8 cellular contexts compared by ENCODE assay signal in genomic region chr3:129233538-129233937, GRCh38. TPM values are rescaled to one million over a fixed set of nuclear protein-coding genes. Genes with fewer than 3 reads are reported as not detected.
A peak's percentile ranks its signal among the peaks of the same experiment; 100 is the strongest.
DNase-seq lines count a peak whose midpoint lies in the region; ATAC-seq and TF ChIP-seq lines count a peak whose summit lies in the region.

No MANE protein-coding gene starts in this region.

- H3K4me3 ChIP-seq in GM12865 (ENCODE audit: low read depth, low read length), result no peak overlapping the region

- no peak overlapping the region for H3K27ac Mint-ChIP-seq in activated naive CD4-positive, alpha-beta T cell treated with anti-CD3 and anti-CD28 coated beads, Interleukin-2, amount 50 U/mL, for 72 hours

- TF ChIP-seq CTCF in GM12865 (IDR thresholded peaks at IDR 0.05; ENCODE audit: insufficient read depth, low read depth, low read length, missing control alignments), result no peak

- in situ Hi-C loops in KBM-7 (cut with MboI; ENCODE audit: low pct_unique_long_range_greater_than_20kb, low sequenced_read_pairs), result no loop called here

- no peaks in the 10 kb centered on the region for H3K36me3 Mint-ChIP-seq in activated naive CD4-positive, alpha-beta T cell treated with anti-CD3 and anti-CD28 coated beads, Interleukin-2, amount 50 U/mL, for 72 hours

- ATAC-seq in GM21576 (IDR thresholded peaks at IDR 0.05; ENCODE audit: unreplicated experiment) (peak; percentile 90), Right ventricle myocardium inferior (peak; percentile 69)
- ATAC-seq in activated naive CD4-positive, alpha-beta T cell treated with anti-CD3 and anti-CD28 coated beads, Interleukin-2, amount 50 U/mL, for 72 hours, result no peak

- DNase-seq in GM12865 (ENCODE audit: low read depth) (peak; percentile 88), KBM-7 (peak; percentile 95), Right ventricle myocardium inferior (ENCODE audit: missing footprints) (no peak), NK-92 (lab: John Stamatoyannopoulos, UW; ENCODE audit: unreplicated experiment) (no peak), NCI-H82 treated with DMSO at 0.1 percent for 48 hours (lab: John Stamatoyannopoulos, UW; ENCODE audit: unreplicated experiment) (no peak), iPS-NIHi11 (ENCODE audit: low spot score) (no peak)
- no peak for DNase-seq in activated naive CD4-positive, alpha-beta T cell treated with anti-CD3 and anti-CD28 coated beads, Interleukin-2, amount 50 U/mL, for 72 hours (ENCODE audit: low spot score in 2 of 2)

- intact Hi-C loops in Right ventricle myocardium inferior (cut with DNase I), result no loop called here

- no peaks in the 10 kb centered on the region for H3K9me3 Mint-ChIP-seq in activated naive CD4-positive, alpha-beta T cell treated with anti-CD3 and anti-CD28 coated beads, Interleukin-2, amount 50 U/mL, for 72 hours

RNA-seq across cellular contexts. Expression of gene COPG1, which starts 15.9 kb away (rescaled TPM):
- total RNA-seq in Right ventricle myocardium inferior, result 83.9 TPM
- 100 to 1,000 TPM; 130 to 147 TPM for total RNA-seq in activated naive CD4-positive, alpha-beta T cell treated with anti-CD3 and anti-CD28 coated beads, Interleukin-2, amount 50 U/mL, for 72 hours

RNA-seq across cellular contexts. Expression of gene HMCES, which starts 45.1 kb away (rescaled TPM):
- total RNA-seq in Right ventricle myocardium inferior, result 42.3 TPM
- total RNA-seq in activated naive CD4-positive, alpha-beta T cell treated with anti-CD3 and anti-CD28 coated beads, Interleukin-2, amount 50 U/mL, for 72 hours, result 10 to 100 TPM; 58.5 to 78.7 TPM

RNA-seq across cellular contexts. Expression of gene CNBP, which starts 49.8 kb away (rescaled TPM):
- total RNA-seq in Right ventricle myocardium inferior, result 458 TPM
- 100 to 1,000 TPM; 282 to 299 TPM for total RNA-seq in activated naive CD4-positive, alpha-beta T cell treated with anti-CD3 and anti-CD28 coated beads, Interleukin-2, amount 50 U/mL, for 72 hours

Comparison
In these comparisons a context has a peak if more than half of its experiments do, and no peak if none do; other contexts are left out.
1. DNase-seq: peak in GM12865 (single experiment) and KBM-7 (single experiment); none in Right ventricle myocardium inferior (single experiment), NK-92 (single experiment), NCI-H82 treated with DMSO at 0.1 percent for 48 hours (single experiment), activated naive CD4-positive, alpha-beta T cell treated with anti-CD3 and anti-CD28 coated beads, Interleukin-2, amount 50 U/mL, for 72 hours (0 of 2) and iPS-NIHi11 (single experiment).
2. ATAC-seq: peak in GM21576 (single experiment) and Right ventricle myocardium inferior (single experiment); none in activated naive CD4-positive, alpha-beta T cell treated with anti-CD3 and anti-CD28 coated beads, Interleukin-2, amount 50 U/mL, for 72 hours (0 of 2).